Comparison of ENCODE assay signal across 8 cellular contexts in genomic region chr6:157235600-157236039, GRCh38.
DNase-seq lines count a peak whose midpoint lies in the region; ATAC-seq, FAIRE-seq and TF ChIP-seq lines count a peak whose summit lies in the region.

No MANE protein-coding gene starts in this region.

- FAIRE-seq in keratinocyte (lab: Jason Lieb, UNC): no peak
- no peak for FAIRE-seq in small intestine (lab: Jason Lieb, UNC)

- H3K36me3 Mint-ChIP-seq in WTC11: no peaks in the 10 kb centered on the region

- CTCF ChIA-PET in WTC11 (lab: Charles Lee): interaction anchor here (0.6 to 2.7 kb wide), 31 partner anchors 9 to 908 kb away, joined by 3 to 20 read pairs (median 4); no protein-coding TSS in a partner anchor

- H3K27me3 ChIP-seq in keratinocyte (ENCODE audit: control insufficient read depth, extremely low read depth, insufficient read depth, low read length): peaks cover 45% of the 10 kb centered on the region
- peaks cover 0 to 2% of the 10 kb centered on the region in 2 donors for H3K27me3 ChIP-seq in small intestine (ENCODE audit: control insufficient read depth in 2 of 2, insufficient read depth in 2 of 2, low read length in 2 of 2)

- peak; percentile 81 for TF ChIP-seq CTCF in AG09309 (IDR thresholded peaks at IDR 0.05; ENCODE audit: control insufficient read depth, insufficient read depth, low read depth, low read length, missing control alignments)
- TF ChIP-seq CTCF in WTC11 (IDR thresholded peaks at IDR 0.05): peak; percentile 62
- peak; percentile 55 for TF ChIP-seq CTCF in coronary artery (IDR thresholded peaks at IDR 0.05)
- TF ChIP-seq CTCF in keratinocyte (optimal IDR thresholded peaks at IDR 0.05 in 1 of 3, IDR thresholded peaks at IDR 0.05 in 1 of 3, conservative IDR thresholded peaks at IDR 0.05 in 1 of 3; ENCODE audit: extremely low read depth in 1 of 3, insufficient read depth in 2 of 3, low read length in 3 of 3): peak; percentile 62 to 77 (median 62)

- WGBS in small intestine, 3 donors: 0 to 2% (median 2%) methylated on average over 21 to 28 of the region's 28 CpGs

- no peaks in the 10 kb centered on the region for H3K79me2 ChIP-seq in keratinocyte (ENCODE audit: control insufficient read depth, insufficient read depth, low read length)

- dilution Hi-C loops in keratinocyte (cut with MboI; ENCODE audit: extremely low pct_ligation_motif_present, low sequenced_read_pairs): no loop called here

- H2AFZ ChIP-seq in keratinocyte (ENCODE audit: control insufficient read depth, low read length): peak overlapping the region; percentile 75

- ATAC-seq in WTC11 (peak; percentile 88), HG02588 (IDR thresholded peaks at IDR 0.05; ENCODE audit: unreplicated experiment) (no peak)

- peak overlapping the region; percentile 97 for H3K4me3 Mint-ChIP-seq in WTC11

- peak overlapping the region; percentile 36 for H3K9ac ChIP-seq in keratinocyte (ENCODE audit: control insufficient read depth, extremely low read depth, insufficient read depth, low read length)

- peaks cover 10% of the 10 kb centered on the region for H3K4me1 ChIP-seq in keratinocyte (ENCODE audit: control insufficient read depth, extremely low read depth, insufficient read depth, low read length)
- peaks cover 2 to 6% of the 10 kb centered on the region in 2 donors for H3K4me1 ChIP-seq in small intestine (ENCODE audit: control insufficient read depth in 2 of 2, insufficient read depth in 1 of 2, low read depth in 1 of 2, low read length in 1 of 2)

- H3K4me3 ChIP-seq in AG09309 (ENCODE audit: control insufficient read depth, low read depth, low read length) (peak overlapping the region; percentile 51), coronary artery (peak overlapping the region; percentile 79), keratinocyte (ENCODE audit: control insufficient read depth in 2 of 3, extremely low read depth in 1 of 3, insufficient read depth in 2 of 3, low read depth in 1 of 3, low read length in 3 of 3) (peak overlapping the region; percentile 27 to 75 (median 65)), small intestine (ENCODE audit: low read depth in 1 of 2, low read length in 2 of 2) (peak overlapping the region; percentile 22 to 58)

- H4K20me1 ChIP-seq in keratinocyte (ENCODE audit: control insufficient read depth, extremely low read depth, insufficient read depth, low read length): no peaks in the 10 kb centered on the region

- H3K27me3 Mint-ChIP-seq in WTC11 (ENCODE audit: low read depth): peaks cover 47% of the 10 kb centered on the region

- H3K9me1 ChIP-seq in keratinocyte (ENCODE audit: control insufficient read depth, extremely low read depth, insufficient read depth, low read length): no peaks in the 10 kb centered on the region

- no peak overlapping the region; the same call in 1 of the 2 replicates for H3K27ac Mint-ChIP-seq in WTC11

- H3K9me3 Mint-ChIP-seq in WTC11: peaks cover 5% of the 10 kb centered on the region; the same call in 1 of the 2 replicates

- DNase-seq in AG09309 (ENCODE audit: low read depth): no peak
- DNase-seq in HCEC 1CT: peak; percentile 44
- peak; percentile 80 for DNase-seq in WTC11 (ENCODE audit: low spot score)
- peak; percentile 86 for DNase-seq in coronary artery (ENCODE audit: low spot score)
- no peak for DNase-seq in keratinocyte (ENCODE audit: low read depth, low spot score)
- peak; percentile 50 for DNase-seq in small intestine
- no peak for DNase-seq in OCI-M1 (lab: John Stamatoyannopoulos, UW)

- no peaks in the 10 kb centered on the region for H3K9me3 ChIP-seq in keratinocyte (ENCODE audit: control insufficient read depth, low read depth, low read length)
- no peaks in the 10 kb centered on the region for H3K9me3 ChIP-seq in small intestine (ENCODE audit: control insufficient read depth, low read depth)

- POLR2A ChIA-PET in WTC11 (lab: Charles Lee): interaction anchor here (0.6 to 0.7 kb wide), 3 partner anchors 41 to 932 kb away, joined by 3 to 5 read pairs (median 3); no protein-coding TSS in a partner anchor

- H3K4me2 ChIP-seq in keratinocyte (ENCODE audit: control insufficient read depth, extremely low read depth, insufficient read depth, low read depth, low read length): peak overlapping the region; percentile 93

- H3K27ac ChIP-seq in coronary artery: peak overlapping the region; percentile 87 to 94
- no peak overlapping the region for H3K27ac ChIP-seq in keratinocyte (ENCODE audit: control insufficient read depth, insufficient read depth, low read length)
- peak overlapping the region in 1 of 2 donors; percentile 27 for H3K27ac ChIP-seq in small intestine (ENCODE audit: low read depth in 1 of 2, low read length in 1 of 2)

- H3K4me1 Mint-ChIP-seq in WTC11: peaks cover 27% of the 10 kb centered on the region

- H3K36me3 ChIP-seq in keratinocyte (ENCODE audit: control insufficient read depth in 2 of 2, extremely low read depth in 1 of 2, insufficient read depth in 2 of 2, low read length in 2 of 2): no peaks in the 10 kb centered on the region
- no peaks in the 10 kb centered on the region for H3K36me3 ChIP-seq in small intestine (ENCODE audit: control insufficient read depth in 2 of 2, insufficient read depth in 2 of 2, low read length in 2 of 2)

TF ChIP-seq in WTC11, 78 proteins besides CTCF, POLR2A, EP300 and RAD21 (continues in another document):
- TF ChIP-seq MYBL2 (CRISPR knock-in tag; IDR thresholded peaks at IDR 0.05) (no peak), MAX (CRISPR knock-in tag; IDR thresholded peaks at IDR 0.05) (peak; percentile 45; the same call in 1 of the 2 replicates), ETV6 (CRISPR knock-in tag; IDR thresholded peaks at IDR 0.05) (peak; percentile 40; the same call in 1 of the 2 replicates), ZNF121 (CRISPR knock-in tag; IDR thresholded peaks at IDR 0.05) (no peak), ZNF281 (CRISPR knock-in tag; IDR thresholded peaks at IDR 0.05) (no peak), ZNF138 (CRISPR knock-in tag; conservative IDR thresholded peaks at IDR 0.05) (0 out of 2 replicates have a peak, but pooled peaks have one; percentile 64), HMGA2 (CRISPR knock-in tag; IDR thresholded peaks at IDR 0.05) (no peak)
- TF ChIP-seq, protein P1, sequence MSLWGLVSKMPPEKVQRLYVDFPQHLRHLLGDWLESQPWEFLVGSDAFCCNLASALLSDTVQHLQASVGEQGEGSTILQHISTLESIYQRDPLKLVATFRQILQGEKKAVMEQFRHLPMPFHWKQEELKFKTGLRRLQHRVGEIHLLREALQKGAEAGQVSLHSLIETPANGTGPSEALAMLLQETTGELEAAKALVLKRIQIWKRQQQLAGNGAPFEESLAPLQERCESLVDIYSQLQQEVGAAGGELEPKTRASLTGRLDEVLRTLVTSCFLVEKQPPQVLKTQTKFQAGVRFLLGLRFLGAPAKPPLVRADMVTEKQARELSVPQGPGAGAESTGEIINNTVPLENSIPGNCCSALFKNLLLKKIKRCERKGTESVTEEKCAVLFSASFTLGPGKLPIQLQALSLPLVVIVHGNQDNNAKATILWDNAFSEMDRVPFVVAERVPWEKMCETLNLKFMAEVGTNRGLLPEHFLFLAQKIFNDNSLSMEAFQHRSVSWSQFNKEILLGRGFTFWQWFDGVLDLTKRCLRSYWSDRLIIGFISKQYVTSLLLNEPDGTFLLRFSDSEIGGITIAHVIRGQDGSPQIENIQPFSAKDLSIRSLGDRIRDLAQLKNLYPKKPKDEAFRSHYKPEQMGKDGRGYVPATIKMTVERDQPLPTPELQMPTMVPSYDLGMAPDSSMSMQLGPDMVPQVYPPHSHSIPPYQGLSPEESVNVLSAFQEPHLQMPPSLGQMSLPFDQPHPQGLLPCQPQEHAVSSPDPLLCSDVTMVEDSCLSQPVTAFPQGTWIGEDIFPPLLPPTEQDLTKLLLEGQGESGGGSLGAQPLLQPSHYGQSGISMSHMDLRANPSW (CRISPR knock-in tag; conservative IDR thresholded peaks at IDR 0.05; ENCODE audit: low read depth): no peak
- TF ChIP-seq, protein P2, sequence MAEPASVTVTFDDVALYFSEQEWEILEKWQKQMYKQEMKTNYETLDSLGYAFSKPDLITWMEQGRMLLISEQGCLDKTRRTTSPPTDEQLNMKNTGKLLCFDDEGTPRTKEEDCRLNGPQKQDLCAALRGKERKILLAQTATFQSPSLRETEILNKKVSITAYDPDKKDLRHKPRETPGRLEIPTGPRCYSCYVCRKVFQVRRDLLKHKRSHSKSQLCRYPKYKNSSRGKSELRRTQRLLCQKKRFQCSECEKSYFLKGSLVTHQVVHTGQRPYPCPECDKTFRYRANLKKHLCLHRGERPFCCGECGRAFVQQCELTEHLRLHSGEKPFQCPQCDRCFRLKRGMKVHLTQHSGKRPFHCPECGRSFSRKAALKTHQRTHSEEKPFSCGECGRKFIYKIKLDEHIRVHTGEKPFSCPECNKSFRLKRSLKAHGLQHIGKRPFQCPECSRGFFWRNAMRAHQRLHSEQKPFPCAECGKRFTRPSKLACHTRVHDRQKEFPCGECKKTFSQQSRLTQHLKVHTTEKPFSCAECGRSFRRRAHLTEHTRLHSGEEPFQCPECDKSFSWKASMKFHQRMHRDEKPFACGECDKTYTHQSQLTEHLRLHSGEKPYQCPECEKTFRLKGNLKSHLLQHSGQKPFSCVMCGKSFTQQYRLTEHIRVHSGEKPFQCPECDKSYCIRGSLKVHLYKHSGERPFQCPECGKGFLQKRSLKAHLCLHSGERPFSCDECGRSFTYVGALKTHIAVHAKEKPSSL (CRISPR knock-in tag; conservative IDR thresholded peaks at IDR 0.05): no peak

Comparison
In these comparisons a context has a peak if more than half of its experiments do, and no peak if none do; other contexts are left out.
1. DNase-seq: peak in HCEC 1CT (single experiment), WTC11 (single experiment), coronary artery (single experiment) and small intestine (single experiment); none in AG09309 (single experiment), keratinocyte (single experiment) and OCI-M1 (single experiment).
2. Peak in every context shown above with its lines, with median percentiles within 50 percentile points of each other: H3K4me3 ChIP-seq and CTCF ChIP-seq.